In the genomic region with DNA sequence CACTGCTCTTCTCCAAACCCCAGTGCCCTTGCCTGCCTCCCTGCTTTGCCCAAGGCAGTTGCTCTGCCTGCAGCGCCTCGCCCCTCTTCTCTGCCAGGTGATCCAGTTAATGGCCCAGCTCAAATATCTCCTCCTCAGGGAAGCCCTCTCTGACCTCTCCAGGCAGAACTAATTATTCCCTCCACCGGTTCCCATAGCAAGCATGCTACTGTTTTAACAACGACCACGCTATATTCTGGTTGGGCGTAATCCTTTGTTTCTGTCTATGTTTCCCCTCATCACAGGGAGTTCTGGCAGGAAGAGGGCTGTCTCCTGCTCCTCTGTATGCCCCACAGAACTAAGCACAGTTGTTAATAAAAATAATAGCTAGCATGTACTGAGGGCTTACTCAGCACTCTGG, we compare ENCODE assay signal across 27 cellular contexts. TPM values are rescaled to one million over a fixed set of nuclear protein-coding genes. Genes with fewer than 3 reads are reported as not detected.
A peak's percentile ranks its signal among the peaks of the same experiment; 100 is the strongest.
DNase-seq lines count a peak whose midpoint lies in the region; ATAC-seq lines count a peak whose summit lies in the region.
"Had no signal": no experiment of that assay in that cellular context is flagged by ENCODE, and none has a peak within 500 bp of the region (broad histone marks: within the 10 kb centered on the region; RNA-seq: fewer than 3 reads in every experiment).

No MANE protein-coding gene starts in this region.

- ATAC-seq in GM21825 (IDR thresholded peaks at IDR 0.05; ENCODE audit: unreplicated experiment) = no peak
- ATAC-seq in activated naive CD8-positive, alpha-beta T cell treated with anti-CD3 and anti-CD28 coated beads, Interleukin-2, amount 50 U/mL, for 24 hours = no peak
- ATAC-seq: activated CD8-positive, alpha-beta memory T cell treated with anti-CD3 and anti-CD28 coated beads, Interleukin-2, amount 10 ng/mL, durations not matched to agents 7 days and 5 days; activated naive CD4-positive, alpha-beta T cell treated with anti-CD3 and anti-CD28 coated beads, Interleukin-2, amount 50 U/mL, for 72 hours; CD8-positive, alpha-beta T cell; natural killer cell; pancreas; PC-3; right lobe of liver had no signal

- no peaks in the 10 kb centered on the region for H3K4me1 Mint-ChIP-seq in activated naive CD8-positive, alpha-beta T cell treated with anti-CD3 and anti-CD28 coated beads, Interleukin-2, amount 50 U/mL, for 24 hours
- H3K4me1 Mint-ChIP-seq: activated CD4-positive, alpha-beta T cell treated with anti-CD3 and anti-CD28 coated beads, Interleukin-2, amount 10 ng/mL, durations not matched to agents 24 days and 14 days; activated CD8-positive, alpha-beta memory T cell treated with anti-CD3 and anti-CD28 coated beads, Interleukin-2, amount 10 ng/mL, durations not matched to agents 7 days and 5 days; immature natural killer cell; mesothelial cell of epicardium; natural killer cell had no signal

- H3K79me1 ChIP-seq in mesendoderm (ENCODE audit: low read length) = no peaks in the 10 kb centered on the region

- no peak overlapping the region for H2AK5ac ChIP-seq in mesendoderm (ENCODE audit: low read length)

- no peaks in the 10 kb centered on the region for H3K9me3 Mint-ChIP-seq in activated naive CD8-positive, alpha-beta T cell treated with anti-CD3 and anti-CD28 coated beads, Interleukin-2, amount 50 U/mL, for 24 hours
- H3K9me3 Mint-ChIP-seq: activated CD4-positive, alpha-beta T cell treated with anti-CD3 and anti-CD28 coated beads, Interleukin-2, amount 10 ng/mL, durations not matched to agents 24 days and 14 days; activated naive CD4-positive, alpha-beta T cell treated with anti-CD3 and anti-CD28 coated beads, Interleukin-2, amount 50 U/mL, for 72 hours; CD8-positive, alpha-beta T cell; immature natural killer cell; mesothelial cell of epicardium; natural killer cell; type B pancreatic cell had no signal

- peaks cover 8% of the 10 kb centered on the region for H3K4me1 ChIP-seq in mesendoderm (ENCODE audit: control insufficient read depth, low read depth, low read length)
- H3K4me1 ChIP-seq: left ventricle myocardium inferior, pancreas, right lobe of liver, stomach had no signal

- no peaks in the 10 kb centered on the region for H3K36me3 Mint-ChIP-seq in activated naive CD8-positive, alpha-beta T cell treated with anti-CD3 and anti-CD28 coated beads, Interleukin-2, amount 50 U/mL, for 24 hours (ENCODE audit: low read depth)
- H3K36me3 Mint-ChIP-seq: activated CD8-positive, alpha-beta memory T cell treated with anti-CD3 and anti-CD28 coated beads, Interleukin-2, amount 10 ng/mL, durations not matched to agents 7 days and 5 days; activated naive CD4-positive, alpha-beta T cell treated with anti-CD3 and anti-CD28 coated beads, Interleukin-2, amount 50 U/mL, for 72 hours; CD8-positive, alpha-beta T cell; immature natural killer cell; mesothelial cell of epicardium; natural killer cell; type B pancreatic cell had no signal

- no peaks in the 10 kb centered on the region for H3K27me3 ChIP-seq in mesendoderm (ENCODE audit: insufficient read depth, low read length, poor library complexity)
- H3K27me3 ChIP-seq: pancreas, right lobe of liver had no signal

- peaks cover 5% of the 10 kb centered on the region for H3K27me3 Mint-ChIP-seq in activated naive CD8-positive, alpha-beta T cell treated with anti-CD3 and anti-CD28 coated beads, Interleukin-2, amount 50 U/mL, for 24 hours

- no peak overlapping the region for H3K9ac ChIP-seq in mesendoderm (ENCODE audit: low read length)

- no peak overlapping the region for H3K4me2 ChIP-seq in mesendoderm (ENCODE audit: low read length)
- H3K4me2 ChIP-seq: hepatocyte had no signal

- no peak overlapping the region for H4K8ac ChIP-seq in mesendoderm (ENCODE audit: low read depth, low read length)

- H3K79me2 ChIP-seq in mesendoderm (ENCODE audit: control insufficient read depth, insufficient read depth, low read length) = no peaks in the 10 kb centered on the region
- H3K79me2 ChIP-seq: hepatocyte had no signal

- no peak overlapping the region for H3K27ac Mint-ChIP-seq in activated naive CD8-positive, alpha-beta T cell treated with anti-CD3 and anti-CD28 coated beads, Interleukin-2, amount 50 U/mL, for 24 hours
- H3K27ac Mint-ChIP-seq: activated CD4-positive, alpha-beta T cell treated with anti-CD3 and anti-CD28 coated beads, Interleukin-2, amount 10 ng/mL, durations not matched to agents 24 days and 14 days; activated CD8-positive, alpha-beta memory T cell treated with anti-CD3 and anti-CD28 coated beads, Interleukin-2, amount 10 ng/mL, durations not matched to agents 7 days and 5 days; activated naive CD4-positive, alpha-beta T cell treated with anti-CD3 and anti-CD28 coated beads, Interleukin-2, amount 50 U/mL, for 72 hours; CD8-positive, alpha-beta T cell; immature natural killer cell; mesothelial cell of epicardium; natural killer cell; type B pancreatic cell had no signal

- no peak overlapping the region for H3K23ac ChIP-seq in mesendoderm (ENCODE audit: low read length)

- H2BK120ac ChIP-seq in mesendoderm (ENCODE audit: low read depth, low read length) = no peak overlapping the region

- no peak overlapping the region for H3K27ac ChIP-seq in mesendoderm (ENCODE audit: low read depth, low read length)
- H3K27ac ChIP-seq: hepatocyte, left ventricle myocardium inferior, pancreas, right lobe of liver, stomach had no signal

- H3K36me3 ChIP-seq in mesendoderm (ENCODE audit: control insufficient read depth, insufficient read depth, low read length) = no peaks in the 10 kb centered on the region
- H3K36me3 ChIP-seq: left ventricle myocardium inferior, pancreas, right lobe of liver, stomach had no signal

- DNase-seq in NCI-H1092 treated with DMSO at 0.1 percent for 48 hours (lab: John Stamatoyannopoulos, UW) (peak; percentile 59), NCI-H1092 (lab: John Stamatoyannopoulos, UW) (no peak), NCI-H146 (lab: John Stamatoyannopoulos, UW) (peak; percentile 77), NCI-H748 treated with DMSO at 0.1 percent for 48 hours (lab: John Stamatoyannopoulos, UW) (peak; percentile 79), mesendoderm (peak; percentile 10), superior temporal gyrus (ENCODE audit: extremely low spot score) (no peak)
- no peak for DNase-seq in activated naive CD8-positive, alpha-beta T cell treated with anti-CD3 and anti-CD28 coated beads, Interleukin-2, amount 50 U/mL, for 24 hours
- DNase-seq: activated CD4-positive, alpha-beta T cell treated with anti-CD3 and anti-CD28 coated beads, Interleukin-2, amount 10 ng/mL, durations not matched to agents 24 days and 14 days; activated CD8-positive, alpha-beta memory T cell treated with anti-CD3 and anti-CD28 coated beads, Interleukin-2, amount 10 ng/mL, durations not matched to agents 7 days and 5 days; AML-193; CD8-positive, alpha-beta T cell; central memory CD4-positive, alpha-beta T cell; immature natural killer cell; left ventricle myocardium inferior; natural killer cell; NCI-H1105; NCI-H82; pancreas; PC-3; SIG-M5; stomach had no signal

- H3K18ac ChIP-seq in mesendoderm (ENCODE audit: low read length) = no peak overlapping the region

- no peak overlapping the region for H3K56ac ChIP-seq in mesendoderm (ENCODE audit: low read length)

- no peak overlapping the region for H2BK5ac ChIP-seq in mesendoderm (ENCODE audit: low read length)

- H3K4me3 ChIP-seq in mesendoderm (ENCODE audit: low read length) = no peak overlapping the region
- H3K4me3 ChIP-seq: hepatocyte, left ventricle myocardium inferior, pancreas, right lobe of liver, stomach had no signal

- WGBS in mesendoderm (ENCODE audit: extremely low coverage, insufficient coverage, low lambda C conversion rate) = no CpG with 5 or more reads among the region's 6 CpGs

- no peak overlapping the region for H3K4me3 Mint-ChIP-seq in activated naive CD8-positive, alpha-beta T cell treated with anti-CD3 and anti-CD28 coated beads, Interleukin-2, amount 50 U/mL, for 24 hours
- H3K4me3 Mint-ChIP-seq: activated CD4-positive, alpha-beta T cell treated with anti-CD3 and anti-CD28 coated beads, Interleukin-2, amount 10 ng/mL, durations not matched to agents 24 days and 14 days; activated CD8-positive, alpha-beta memory T cell treated with anti-CD3 and anti-CD28 coated beads, Interleukin-2, amount 10 ng/mL, durations not matched to agents 7 days and 5 days; CD8-positive, alpha-beta T cell; immature natural killer cell; mesothelial cell of epicardium; natural killer cell; type B pancreatic cell had no signal

- no peak overlapping the region for H4K5ac ChIP-seq in mesendoderm (ENCODE audit: low read length)

- no peak overlapping the region for H2BK15ac ChIP-seq in mesendoderm (replicated peaks; ENCODE audit: low read depth)

- no peak overlapping the region for H3K4ac ChIP-seq in mesendoderm (ENCODE audit: low read depth, low read length)

RNA-seq across cellular contexts. Expression of a gene that starts 36.8 kb away (rescaled TPM):
- polyA plus RNA-seq in mesendoderm (2013, experiment 1 of 2) = 11.4 TPM
- 11.2 TPM for polyA plus RNA-seq in mesendoderm (2013, experiment 2 of 2)

Comparison
In these comparisons a context has a peak if more than half of its experiments do, and no peak if none do; other contexts are left out.
1. DNase-seq: peak in NCI-H1092 treated with DMSO at 0.1 percent for 48 hours (single experiment), NCI-H146 (single experiment), NCI-H748 treated with DMSO at 0.1 percent for 48 hours (single experiment) and mesendoderm (single experiment); none in NCI-H1092 (single experiment), activated naive CD8-positive, alpha-beta T cell treated with anti-CD3 and anti-CD28 coated beads, Interleukin-2, amount 50 U/mL, for 24 hours (single experiment) and superior temporal gyrus (single experiment).